ENCODE assay signal across 19 cellular contexts in the genomic region with DNA sequence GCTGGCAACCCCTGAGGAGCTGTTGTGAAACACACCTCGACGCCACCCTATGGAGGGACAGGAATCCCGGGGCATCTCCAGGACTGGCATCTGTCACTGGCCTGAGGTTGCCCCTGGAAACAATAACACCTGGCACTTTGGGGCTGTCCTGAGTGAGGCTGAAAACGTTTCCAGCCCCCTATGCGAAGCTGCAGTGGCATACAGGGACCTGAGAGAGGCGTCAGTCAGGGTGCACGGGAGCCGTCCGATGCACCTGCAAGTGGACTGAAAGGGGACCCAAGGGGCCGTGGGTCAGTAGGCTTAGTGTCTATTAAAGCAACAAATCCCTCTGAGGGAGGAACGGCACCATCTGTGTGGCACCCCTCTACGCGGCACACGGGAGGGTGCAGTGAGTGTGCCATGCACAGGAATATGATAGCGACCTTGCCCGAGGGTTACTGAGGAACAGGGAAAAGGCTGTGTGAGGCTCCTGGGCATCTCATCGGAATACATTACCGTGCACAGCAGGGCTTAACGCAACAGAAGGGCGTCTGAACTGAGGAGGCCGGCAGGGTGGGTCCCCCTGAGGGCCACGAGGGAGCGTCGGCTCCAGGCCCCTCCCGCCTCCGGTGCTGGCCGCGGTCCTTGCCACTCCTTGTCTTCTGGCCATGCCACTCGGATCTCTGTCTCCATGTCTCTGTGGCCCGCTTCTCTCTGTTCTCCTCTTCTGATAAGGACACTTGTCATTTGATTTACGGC. TPM values are rescaled to one million over a fixed set of nuclear protein-coding genes. Genes with fewer than 3 reads are reported as not detected.
DNase-seq lines count a peak whose midpoint lies in the region; TF ChIP-seq lines count a peak whose summit lies in the region.
"Had no signal": no experiment of that assay in that cellular context is flagged by ENCODE, and none has a peak within 500 bp of the region (broad histone marks: within the 10 kb centered on the region; RNA-seq: fewer than 3 reads in every experiment).

No MANE protein-coding gene starts in this region.

- H3K23ac ChIP-seq in trophoblast cell (ENCODE audit: low read length): no peak overlapping the region

- no peak overlapping the region for H2BK12ac ChIP-seq in trophoblast cell (ENCODE audit: low read length)

- H3K79me1 ChIP-seq in trophoblast cell (ENCODE audit: low read length): no peaks in the 10 kb centered on the region

- no peak overlapping the region for H2AFZ ChIP-seq in neural progenitor cell (replicated peaks)
- H2AFZ ChIP-seq in mammary epithelial cell (ENCODE audit: low read depth, low read length): no peak overlapping the region
- no peak overlapping the region for H2AFZ ChIP-seq in trophoblast cell (ENCODE audit: insufficient read depth, low read length, poor library complexity)
- H2AFZ ChIP-seq: GM23338 had no signal

- H3K27me3 ChIP-seq in BLaER1 (peaks cover 13% of the 10 kb centered on the region), WERI-Rb-1 (ENCODE audit: insufficient read depth, low read depth, severe bottlenecking) (no peaks in the 10 kb centered on the region), neural progenitor cell (no peaks in the 10 kb centered on the region), mammary epithelial cell (ENCODE audit: insufficient read depth, low read length) (no peaks in the 10 kb centered on the region), trophoblast cell (ENCODE audit: insufficient read depth, low read length) (no peaks in the 10 kb centered on the region)
- H3K27me3 ChIP-seq: SJCRH30 had no signal

- peak overlapping the region; percentile 57 for H3K27ac Mint-ChIP-seq in neural progenitor cell
- H3K27ac Mint-ChIP-seq: GM23338, HFFc6 had no signal

- H3K14ac ChIP-seq in trophoblast cell (ENCODE audit: low read length): no peak overlapping the region

- H3K79me2 ChIP-seq in neural progenitor cell (ENCODE audit: low read depth) (no peaks in the 10 kb centered on the region), mammary epithelial cell (ENCODE audit: insufficient read depth, low read length) (no peaks in the 10 kb centered on the region), trophoblast cell (ENCODE audit: control insufficient read depth, insufficient read depth, low read length, poor library complexity) (no peaks in the 10 kb centered on the region)

- H3K4me2 ChIP-seq in BLaER1 (peak overlapping the region; percentile 15; the same call in 1 of the 2 replicates), neural progenitor cell (no peak overlapping the region), mammary epithelial cell (ENCODE audit: insufficient read depth, low read depth, low read length) (no peak overlapping the region), trophoblast cell (ENCODE audit: low read length) (no peak overlapping the region)
- H3K4me2 ChIP-seq: GM23338 had no signal

- H3K9ac ChIP-seq in BLaER1: no peak overlapping the region
- no peak overlapping the region for H3K9ac ChIP-seq in neural progenitor cell
- no peak overlapping the region for H3K9ac ChIP-seq in mammary epithelial cell (ENCODE audit: insufficient read depth, low read length)
- no peak overlapping the region for H3K9ac ChIP-seq in trophoblast cell (ENCODE audit: low read length)

- H4K8ac ChIP-seq in trophoblast cell (ENCODE audit: low read depth, low read length): no peak overlapping the region

- H2BK120ac ChIP-seq in trophoblast cell (ENCODE audit: insufficient read depth, low read length, poor library complexity): no peak overlapping the region

- in situ Hi-C loops in mammary epithelial cell (cut with MboI; ENCODE audit: low sequenced_read_pairs in 2 of 2): no loop called here

- H3K4me3 Mint-ChIP-seq in neural progenitor cell: no peak overlapping the region
- H3K4me3 Mint-ChIP-seq: GM23338, HFFc6 had no signal

- DNase-seq in DMS 273 (lab: John Stamatoyannopoulos, UW; ENCODE audit: unreplicated experiment) (peak; percentile 80), WERI-Rb-1 (peak; percentile 23), neural progenitor cell (ENCODE audit: low spot score) (no peak), GM19238 (ENCODE audit: insufficient read length, low spot score) (no peak), mammary epithelial cell (no peak), trophoblast cell (no peak), T-helper 2 cell (no peak)
- DNase-seq: COR-L47; HFFc6; IMR-90; Kasumi-1; NCI-H187; NK-92 treated with Interleukin-12 subunit alpha and Interleukin-12 subunit beta, amount 100 ng/mL, for 24 hours; OCI-M1; RPMI8226; SJCRH30 had no signal

- peak; percentile 43 for TF ChIP-seq CTCF in WERI-Rb-1 (IDR thresholded peaks at IDR 0.05; ENCODE audit: low read depth, low read length)
- TF ChIP-seq CTCF in neural progenitor cell (IDR thresholded peaks at IDR 0.05): no peak
- no peak for TF ChIP-seq CTCF in mammary epithelial cell (conservative IDR thresholded peaks at IDR 0.05 in 1 of 2, IDR thresholded peaks at IDR 0.05 in 1 of 2; ENCODE audit: extremely low read depth in 1 of 2, insufficient read depth in 1 of 2, low read depth in 1 of 2, low read length in 2 of 2)

- no peaks in the 10 kb centered on the region for H3K36me3 Mint-ChIP-seq in neural progenitor cell

- H3K27ac ChIP-seq in BLaER1: no peak overlapping the region
- H3K27ac ChIP-seq in WERI-Rb-1: no peak overlapping the region
- H3K27ac ChIP-seq in neural progenitor cell: no peak overlapping the region
- H3K27ac ChIP-seq in mammary epithelial cell (ENCODE audit: insufficient read depth, low read depth, low read length): no peak overlapping the region
- no peak overlapping the region for H3K27ac ChIP-seq in trophoblast cell (ENCODE audit: low read depth, low read length)
- H3K27ac ChIP-seq: SJCRH30 had no signal

- dilution Hi-C loops in mammary epithelial cell (cut with HindIII; ENCODE audit: low sequenced_read_pairs): no loop called here

- H4K91ac ChIP-seq in trophoblast cell (ENCODE audit: low read depth, low read length): no peak overlapping the region

- H3K4me3 ChIP-seq in BLaER1: no peak overlapping the region
- H3K4me3 ChIP-seq in WERI-Rb-1 (ENCODE audit: low read depth, low read length): no peak overlapping the region
- no peak overlapping the region for H3K4me3 ChIP-seq in neural progenitor cell
- no peak overlapping the region for H3K4me3 ChIP-seq in mammary epithelial cell (replicated peaks in 1 of 3; ENCODE audit: insufficient read depth in 1 of 3, low read depth in 2 of 3, low read length in 3 of 3)
- no peak overlapping the region for H3K4me3 ChIP-seq in trophoblast cell (ENCODE audit: low read depth, low read length)
- H3K4me3 ChIP-seq: GM23338, SJCRH30 had no signal

- CTCF ChIA-PET in mammary epithelial cell (lab: Charles Lee; ENCODE audit: low non-redundant PET): no interaction called here

- H3K9me3 ChIP-seq in BLaER1: no peaks in the 10 kb centered on the region
- H3K9me3 ChIP-seq in WERI-Rb-1 (ENCODE audit: severe bottlenecking): no peaks in the 10 kb centered on the region
- H3K9me3 ChIP-seq in neural progenitor cell (ENCODE audit: low read depth): no peaks in the 10 kb centered on the region
- no peaks in the 10 kb centered on the region for H3K9me3 ChIP-seq in mammary epithelial cell (replicated peaks; ENCODE audit: insufficient read depth, low read length)
- H3K9me3 ChIP-seq in trophoblast cell (ENCODE audit: insufficient read depth, low read depth, low read length): peaks cover 4% of the 10 kb centered on the region
- H3K9me3 ChIP-seq: SJCRH30 had no signal

- H2AK5ac ChIP-seq in trophoblast cell (ENCODE audit: low read length): no peak overlapping the region

- no peak overlapping the region for H4K12ac ChIP-seq in trophoblast cell (ENCODE audit: low read depth, low read length)

- no peak overlapping the region for H3K4ac ChIP-seq in trophoblast cell (ENCODE audit: low read depth, low read length)

- no peaks in the 10 kb centered on the region for H4K20me1 ChIP-seq in BLaER1
- H4K20me1 ChIP-seq in neural progenitor cell (ENCODE audit: low read depth): no peaks in the 10 kb centered on the region
- H4K20me1 ChIP-seq in mammary epithelial cell (ENCODE audit: insufficient read depth, low read length): no peaks in the 10 kb centered on the region

- WGBS in mammary epithelial cell (ENCODE audit: low coverage, missing lambda C conversion rate): 83% methylated on average over 16 of the region's 31 CpGs
- no CpG with 5 or more reads among the region's 31 CpGs for WGBS in trophoblast cell (ENCODE audit: extremely low coverage, insufficient coverage, insufficient read length)

- no peak overlapping the region for H3K18ac ChIP-seq in trophoblast cell (ENCODE audit: low read length)

- peaks cover under 1% of the 10 kb centered on the region for H3F3A ChIP-seq in neural progenitor cell (ENCODE audit: low read depth)

- H3K9me3 Mint-ChIP-seq in neural progenitor cell: peaks cover 2% of the 10 kb centered on the region
- H3K9me3 Mint-ChIP-seq: GM23338 had no signal

- no peaks in the 10 kb centered on the region for H3K36me3 ChIP-seq in BLaER1
- no peaks in the 10 kb centered on the region for H3K36me3 ChIP-seq in WERI-Rb-1
- no peaks in the 10 kb centered on the region for H3K36me3 ChIP-seq in neural progenitor cell
- H3K36me3 ChIP-seq in mammary epithelial cell (ENCODE audit: insufficient read depth, low read length): no peaks in the 10 kb centered on the region
- H3K36me3 ChIP-seq in trophoblast cell (ENCODE audit: control insufficient read depth in 1 of 2, insufficient read depth in 2 of 2, low read length in 2 of 2): no peaks in the 10 kb centered on the region
- H3K36me3 ChIP-seq: SJCRH30 had no signal

- peaks cover 7% of the 10 kb centered on the region for H3K27me3 Mint-ChIP-seq in neural progenitor cell (ENCODE audit: insufficient read depth, low read depth)

- peaks cover 16% of the 10 kb centered on the region for H3K4me1 Mint-ChIP-seq in neural progenitor cell
- H3K4me1 Mint-ChIP-seq: GM23338 had no signal

- intact Hi-C loops in mammary epithelial cell (cut with micrococcal nuclease): no loop called here

- H2BK5ac ChIP-seq in trophoblast cell (ENCODE audit: low read depth, low read length, poor library complexity): no peak overlapping the region

- no TSS peak for BruUV-seq in mammary epithelial cell (replicated peaks; lab: Mats Ljungman, UMichigan)

- H3K4me1 ChIP-seq in BLaER1 (peaks cover 70% of the 10 kb centered on the region), neural progenitor cell (no peaks in the 10 kb centered on the region), mammary epithelial cell (ENCODE audit: insufficient read depth, low read length) (no peaks in the 10 kb centered on the region), trophoblast cell (ENCODE audit: control insufficient read depth in 1 of 2, insufficient read depth in 2 of 2, low read length in 2 of 2) (no peaks in the 10 kb centered on the region)
- H3K4me1 ChIP-seq: SJCRH30 had no signal

RNA-seq across cellular contexts. Expression of a gene that starts 50.4 kb away (rescaled TPM):
- total RNA-seq in neural progenitor cell (ENCODE audit: low replicate concordance): not detected in 2 replicates
- total RNA-seq in mammary epithelial cell: not detected
- polyA plus RNA-seq in mammary epithelial cell: not detected
- not detected for polyA minus RNA-seq in mammary epithelial cell
- not detected in 2 replicates for polyA plus RNA-seq in trophoblast cell (2013)
- total RNA-seq: G401, GM23338, HFFc6, IMR-90, SJCRH30 had no signal
- polyA plus RNA-seq: GM23338, IMR-90 had no signal

Comparison
In these comparisons a context has a peak if more than half of its experiments do, and no peak if none do; other contexts are left out.
1. DNase-seq: peak in DMS 273 (single experiment) and WERI-Rb-1 (single experiment); none in neural progenitor cell (single experiment), GM19238 (single experiment), mammary epithelial cell (single experiment), trophoblast cell (0 of 2) and T-helper 2 cell (0 of 5).